In the genomic region with DNA sequence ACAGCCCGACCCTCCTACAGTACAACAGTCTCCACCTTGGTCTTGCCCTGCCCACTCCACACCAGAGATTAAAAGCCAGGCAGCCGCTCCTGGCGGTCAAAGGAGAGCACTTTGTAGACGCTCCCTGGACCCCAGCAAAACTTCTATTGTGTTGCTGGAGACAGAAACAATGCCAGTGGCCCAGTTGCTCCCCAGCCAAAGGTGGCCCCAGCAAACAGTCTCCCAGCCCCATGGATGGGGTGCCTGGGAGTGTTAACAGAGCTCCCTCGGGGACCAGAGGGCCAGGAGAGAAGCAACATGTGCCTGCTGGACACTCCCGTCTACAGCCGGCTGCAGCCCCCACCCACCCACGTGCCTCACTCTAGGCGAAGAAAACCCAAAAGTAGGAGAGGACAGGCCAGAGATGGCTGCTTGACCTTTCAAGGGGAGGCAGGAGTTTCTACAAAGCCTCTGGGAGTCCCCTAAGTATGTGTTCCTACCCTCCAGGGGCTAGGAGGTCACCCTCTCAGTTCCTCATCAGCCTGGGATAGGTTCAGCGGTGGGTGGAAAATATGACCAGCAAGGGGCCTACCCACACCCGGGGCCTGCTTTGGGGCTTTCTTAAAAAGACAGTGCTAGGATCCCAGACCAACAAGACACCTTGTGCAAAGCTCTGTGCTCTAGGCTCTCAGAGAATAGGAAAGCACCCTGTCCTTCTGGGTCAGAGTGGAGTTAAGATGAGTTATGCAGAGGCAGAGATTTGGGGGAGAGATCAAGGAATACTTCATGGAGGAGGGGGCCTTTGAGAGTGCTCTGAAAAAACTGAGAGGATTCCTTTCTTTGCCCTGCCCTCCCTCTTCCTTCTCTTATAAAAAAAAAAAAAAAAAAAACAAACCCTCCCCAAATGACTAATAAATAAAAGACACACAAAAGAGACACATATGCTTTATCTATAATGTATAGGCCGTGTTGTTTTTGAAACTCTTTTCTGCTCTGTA, we compare ENCODE assay signal across 8 cellular contexts. TPM values are rescaled to one million over a fixed set of nuclear protein-coding genes. Genes with fewer than 3 reads are reported as not detected.
DNase-seq lines count a peak whose midpoint lies in the region; ATAC-seq, FAIRE-seq and TF ChIP-seq lines count a peak whose summit lies in the region.

No MANE protein-coding gene starts in this region.

- H3K4me1 ChIP-seq in HepG2 (ENCODE audit: insufficient read depth, low read length), result peaks cover 16% of the 10 kb centered on the region
- peaks cover 0 to 23% (median 8%) of the 10 kb centered on the region in 4 donors for H3K4me1 ChIP-seq in right lobe of liver
- peaks cover 3% of the 10 kb centered on the region for H3K4me1 ChIP-seq in NT2/D1 (ENCODE audit: insufficient read depth, insufficient read length)
- H3K4me1 ChIP-seq in K562 (replicated peaks in 1 of 2; ENCODE audit: control insufficient read depth in 2 of 2, insufficient read depth in 2 of 2, low read length in 2 of 2), result peaks cover 8 to 18% of the 10 kb centered on the region in 2 experiments; a peak in 4 of 5 replicates

- H3K27me3 ChIP-seq in HepG2 (ENCODE audit: control insufficient read depth in 1 of 2, insufficient read depth in 2 of 2, low read length in 2 of 2) (peaks cover 2 to 15% of the 10 kb centered on the region in 2 experiments; a peak in 3 of 5 replicates), right lobe of liver (no peaks in the 10 kb centered on the region), NT2/D1 (ENCODE audit: insufficient read depth, insufficient read length) (no peaks in the 10 kb centered on the region), K562 (ENCODE audit: control insufficient read depth in 2 of 2, insufficient read depth in 2 of 2, low read length in 2 of 2) (no peaks in the 10 kb centered on the region)

- no peak for TF ChIP-seq POLR2A in HepG2 (IDR thresholded peaks at IDR 0.05; ENCODE audit: insufficient read depth in 1 of 2, low read depth in 2 of 2, low read length in 2 of 2)
- no peak for TF ChIP-seq POLR2A in right lobe of liver (IDR thresholded peaks at IDR 0.05)
- no peak for TF ChIP-seq POLR2A in K562 (conservative IDR thresholded peaks at IDR 0.05)

- no peak overlapping the region for H2AFZ ChIP-seq in HepG2 (ENCODE audit: low read length)
- H2AFZ ChIP-seq in K562 (ENCODE audit: low read depth, low read length), result peak overlapping the region; percentile 79

- no peak overlapping the region for H3K4me2 ChIP-seq in HepG2 (ENCODE audit: low read depth, low read length)
- peak overlapping the region; percentile 2; the same call in 1 of the 2 replicates for H3K4me2 ChIP-seq in K562 (ENCODE audit: insufficient read depth, low read length)

- CTCF ChIA-PET in HepG2 (lab: Yijun Ruan, JAX; ENCODE audit: low intra/inter-chr PET ratio, low total read pairs) (no interaction called here), K562 (lab: Yijun Ruan, JAX; ENCODE audit: low intra/inter-chr PET ratio) (no interaction called here)

- TF ChIP-seq CTCF in HepG2 (CRISPR knock-in tag; IDR thresholded peaks at IDR 0.05), result no peak
- TF ChIP-seq CTCF in right lobe of liver (IDR thresholded peaks at IDR 0.05), result no peak
- TF ChIP-seq CTCF in K562 (IDR thresholded peaks at IDR 0.05 in 2 of 3, conservative IDR thresholded peaks at IDR 0.05 in 1 of 3; ENCODE audit: insufficient read depth in 2 of 3, low read depth in 1 of 3, low read length in 3 of 3), result no peak

- POLR2A ChIA-PET in HepG2 (lab: Yijun Ruan, JAX) (no interaction called here), K562 (lab: Yijun Ruan, JAX) (no interaction called here)

- H3K27ac ChIP-seq in HepG2 (ENCODE audit: extremely low read length, insufficient read depth, low read length) (no peak overlapping the region), right lobe of liver (no peak overlapping the region), K562 (ENCODE audit: extremely low read depth, low read depth, low read length) (no peak overlapping the region)

- H3K9me3 ChIP-seq in HepG2 (ENCODE audit: low read length), result no peaks in the 10 kb centered on the region
- no peaks in the 10 kb centered on the region for H3K9me3 ChIP-seq in right lobe of liver
- H3K9me3 ChIP-seq in NT2/D1 (ENCODE audit: insufficient read depth, low read length), result no peaks in the 10 kb centered on the region
- H3K9me3 ChIP-seq in K562 (replicated peaks; ENCODE audit: control insufficient read depth, insufficient read depth, low read depth, low read length), result no peaks in the 10 kb centered on the region

- H3K79me2 ChIP-seq in HepG2 (ENCODE audit: insufficient read depth, low read length), result no peaks in the 10 kb centered on the region
- no peaks in the 10 kb centered on the region for H3K79me2 ChIP-seq in K562 (ENCODE audit: control insufficient read depth, insufficient read depth, low read length)

- 6% methylated on average over 12 of the region's 12 CpGs for WGBS in HepG2 (ENCODE audit: low lambda C conversion rate)
- 59% methylated on average over 5 of the region's 12 CpGs for WGBS in right lobe of liver (ENCODE audit: insufficient coverage, low coverage, low lambda C conversion rate, missing lambda C conversion rate)
- WGBS in K562 (ENCODE audit: insufficient coverage, low coverage, missing lambda C conversion rate), result 13% methylated on average over 12 of the region's 12 CpGs

- BruUV-seq in HepG2 (replicated peaks; lab: Mats Ljungman, UMichigan) (no TSS peak), K562 (replicated peaks; lab: Mats Ljungman, UMichigan) (TSS peak; percentile 52)

- no peaks in the 10 kb centered on the region for H3K9me1 ChIP-seq in K562 (ENCODE audit: control insufficient read depth, insufficient read depth, low read length)

- TF ChIP-seq EP300 in HepG2 (IDR thresholded peaks at IDR 0.05; ENCODE audit: low read depth in 2 of 2, low read length in 2 of 2) (no peak), HepG2 (CRISPR knock-in tag; IDR thresholded peaks at IDR 0.05; ENCODE audit: borderline replicate concordance) (no peak), K562 (IDR thresholded peaks at IDR 0.05; ENCODE audit: low read length) (no peak)

- intact Hi-C loops in HepG2 (cut with micrococcal nuclease; ENCODE audit: unreplicated experiment), result no loop called here
- intact Hi-C loops in right lobe of liver (cut with DNase I), result no loop called here
- intact Hi-C loops in K562 (cut with micrococcal nuclease), result no loop called here

- in situ Hi-C loops in HepG2 (cut with HindIII; ENCODE audit: extremely low pct_ligation_motif_present, low pct_unique_long_range_greater_than_20kb) (no loop called here), K562 (cut with MboI) (no loop called here)

- H3K9ac ChIP-seq in HepG2 (ENCODE audit: insufficient read depth, low read depth, low read length) (no peak overlapping the region), NT2/D1 (ENCODE audit: insufficient read length, low read depth) (peak overlapping the region; percentile 44), K562 (ENCODE audit: insufficient read depth in 1 of 2, low read depth in 2 of 2, low read length in 2 of 2) (peak overlapping the region in 1 of 2 experiments; percentile 81; a peak in 2 of 4 replicates)

- FAIRE-seq in HepG2 (lab: Jason Lieb, UNC), result no peak
- FAIRE-seq in K562 (lab: Jason Lieb, UNC), result no peak

- H3K36me3 ChIP-seq in HepG2 (replicated peaks in 1 of 2; ENCODE audit: control insufficient read depth in 1 of 2, insufficient read depth in 2 of 2, low read length in 2 of 2) (no peaks in the 10 kb centered on the region), right lobe of liver (no peaks in the 10 kb centered on the region), NT2/D1 (ENCODE audit: insufficient read depth, insufficient read length, low read length) (no peaks in the 10 kb centered on the region), K562 (ENCODE audit: control insufficient read depth, insufficient read depth, low read length) (peaks cover 2% of the 10 kb centered on the region; the same call in 1 of the 3 replicates)

- ATAC-seq in HepG2, result peak; percentile 33
- no peak for ATAC-seq in right lobe of liver
- peak; percentile 95 for ATAC-seq in HG02870 (IDR thresholded peaks at IDR 0.05; ENCODE audit: unreplicated experiment)
- ATAC-seq in K562, result peak; percentile 76

- DNase-seq in HepG2 (ENCODE audit: low spot score) (no peak), right lobe of liver (no peak), NT2/D1 (ENCODE audit: low read depth, low spot score) (no peak), K562 (ENCODE audit: extremely low read depth in 1 of 4, low spot score in 3 of 4) (peak in 2 of 4 experiments; percentile 26 to 46), Ammon's horn (ENCODE audit: low spot score) (no peak), NCI-H446 treated with DMSO at 0.1 percent for 48 hours (lab: John Stamatoyannopoulos, UW) (no peak)
- DNase-seq in stimulated activated CD8-positive, alpha-beta memory T cell treated with anti-CD3 and anti-CD28 coated beads, Interleukin-15, amount 100 ng/mL, for 48 hours (ENCODE audit: low read depth in 2 of 2), result peak; percentile 73 to 84

- H4K20me1 ChIP-seq in HepG2 (ENCODE audit: insufficient read depth, low read length) (no peaks in the 10 kb centered on the region), K562 (replicated peaks; ENCODE audit: control insufficient read depth, insufficient read depth, low read length) (no peaks in the 10 kb centered on the region)

- TF ChIP-seq RAD21 in HepG2 (CRISPR knock-in tag; IDR thresholded peaks at IDR 0.05), result no peak
- TF ChIP-seq RAD21 in K562 (CRISPR knock-in tag; conservative IDR thresholded peaks at IDR 0.05 in 1 of 2, IDR thresholded peaks at IDR 0.05 in 1 of 2), result no peak

- no peak overlapping the region for H3K4me3 ChIP-seq in HepG2 (replicated peaks in 1 of 3; ENCODE audit: insufficient read depth in 1 of 3, low read depth in 2 of 3, low read length in 3 of 3)
- no peak overlapping the region for H3K4me3 ChIP-seq in right lobe of liver
- H3K4me3 ChIP-seq in NT2/D1 (ENCODE audit: insufficient read length, low read depth), result no peak overlapping the region
- H3K4me3 ChIP-seq in K562, result no peak overlapping the region

RNA-seq across cellular contexts. Expression of gene PREX1, which starts 19.0 kb away (rescaled TPM):
- total RNA-seq in HepG2 (2016; rRNA removed; fragmentation: Illumina TruSeq; extraction: Trizol) (0.02 and 0.06 TPM in 2 replicates), right lobe of liver (10 to 100 TPM in 2 of 6 experiments, 1 to 10 TPM in 4; 4.4 to 11.1 (median 8.7) TPM), K562 (2014; rRNA removed) (5.4 and 9.3 TPM in 2 replicates), K562 (2014; rRNA removed; fragmentation: Illumina TruSeq; extraction: Trizol) (3.3 and 5.1 TPM in 2 replicates), K562 (2015; rRNA removed; fragmentation: Illumina TruSeq; extraction: Trizol) (4.7 and 4.8 TPM in 2 replicates), K562 (2021) (9.0 and 10.4 TPM in 2 replicates)
- under 0.01 TPM in 1 of 2 replicates, not detected in the other for total RNA-seq in HepG2 (2016; cell fraction: cytosol; rRNA removed; fragmentation: Illumina TruSeq; extraction: Trizol; ENCODE audit: low read depth)
- 0.02 TPM in 1 of 2 replicates, not detected in the other for total RNA-seq in HepG2 (2016; cell fraction: insoluble cytoplasmic fraction; rRNA removed; fragmentation: Illumina TruSeq; extraction: Trizol)
- total RNA-seq in HepG2 (2016; cell fraction: membrane; rRNA removed; fragmentation: Illumina TruSeq; extraction: Trizol), result 0.03 and 0.56 TPM in 2 replicates
- total RNA-seq in HepG2 (2016; cell fraction: nucleus; rRNA removed; fragmentation: Illumina TruSeq; extraction: Trizol), result not detected in 2 replicates
- polyA plus RNA-seq in HepG2 (2011; rRNA removed) (0.04 and 0.05 TPM in 2 replicates), K562 (2011; rRNA removed) (1.8 and 4.9 TPM in 2 replicates), K562 (2014; fragmentation: Illumina TruSeq; extraction: Trizol) (5.5 and 6.1 TPM in 2 replicates), K562 (2014; fragmentation: Nextera tagmentation; extraction: Ambion mirVana) (1 to 10 TPM in 1 of 2 experiments, under 1 TPM in 1; 0.37 to 1.6 TPM), K562 (2014; rRNA removed) (4.2 and 4.4 TPM in 2 replicates)
- 0.03 and 0.07 TPM in 2 replicates for polyA plus RNA-seq in HepG2 (2011; cell fraction: cytosol; rRNA removed)
- polyA plus RNA-seq in HepG2 (2011; cell fraction: nucleus; rRNA removed), result 0.17 and 0.19 TPM in 2 replicates
- polyA plus RNA-seq in HepG2 (2012), result 0.03 and 0.05 TPM in 2 replicates
- polyA plus RNA-seq in HepG2 (2016; cell fraction: cytosol; fragmentation: Illumina TruSeq; extraction: Trizol; ENCODE audit: low read depth), result 0.02 TPM in 1 of 2 replicates, not detected in the other
- not detected in 2 replicates for polyA plus RNA-seq in HepG2 (2016; cell fraction: insoluble cytoplasmic fraction; fragmentation: Illumina TruSeq; extraction: Trizol; ENCODE audit: low read depth)
- polyA plus RNA-seq in HepG2 (2016; cell fraction: membrane; fragmentation: Illumina TruSeq; extraction: Trizol; ENCODE audit: low read depth), result not detected in 2 replicates
- polyA plus RNA-seq in HepG2 (2016; cell fraction: nucleus; fragmentation: Illumina TruSeq; extraction: Trizol; ENCODE audit: insufficient read depth, low read depth), result not detected in 2 replicates
- polyA minus RNA-seq in HepG2 (2011; rRNA and poly(A)+ RNA removed; ENCODE audit: low replicate concordance), result 0.08 and 15.2 TPM in 2 replicates
- polyA minus RNA-seq in HepG2 (2011; cell fraction: cytosol; rRNA and poly(A)+ RNA removed), result 0.20 and 0.44 TPM in 2 replicates
- 0.12 and 0.13 TPM in 2 replicates for polyA minus RNA-seq in HepG2 (2011; cell fraction: nucleus; rRNA and poly(A)+ RNA removed)
- 7.3 and 17.0 TPM in 2 replicates for total RNA-seq in K562 (2011; cell fraction: chromatin; rRNA removed; ENCODE audit: low replicate concordance)
- total RNA-seq in K562 (2011; cell fraction: nucleolus; rRNA removed), result 5.9 and 8.0 TPM in 2 replicates
- 7.9 and 9.6 TPM in 2 replicates for total RNA-seq in K562 (2011; cell fraction: nucleoplasm; rRNA removed)
- polyA plus RNA-seq in K562 (2011; cell fraction: cytosol; rRNA removed), result 2.5 and 2.6 TPM in 2 replicates
- polyA plus RNA-seq in K562 (2011; cell fraction: nucleus; rRNA removed), result 5.3 and 7.3 TPM in 2 replicates
- polyA plus RNA-seq in K562 (2012), result 5.7 and 10.6 TPM in 2 replicates
- 3.3 and 4.7 TPM in 2 replicates for polyA minus RNA-seq in K562 (2011; rRNA and poly(A)+ RNA removed)
- polyA minus RNA-seq in K562 (2011; cell fraction: cytosol; rRNA and poly(A)+ RNA removed), result 1.6 and 4.8 TPM in 2 replicates
- polyA minus RNA-seq in K562 (2011; cell fraction: nucleus; rRNA and poly(A)+ RNA removed), result 2.7 and 8.8 TPM in 2 replicates

Comparison
In these comparisons a context has a peak if more than half of its experiments do, and no peak if none do; other contexts are left out.
1. ATAC-seq: peak in HepG2 (single experiment), HG02870 (single experiment) and K562 (single experiment); none in right lobe of liver (0 of 4).
2. DNase-seq: peak in stimulated activated CD8-positive, alpha-beta memory T cell treated with anti-CD3 and anti-CD28 coated beads, Interleukin-15, amount 100 ng/mL, for 48 hours (2 of 2); none in HepG2 (single experiment), right lobe of liver (0 of 3), NT2/D1 (single experiment), Ammon's horn (single experiment) and NCI-H446 treated with DMSO at 0.1 percent for 48 hours (single experiment).
3. Of the 241 proteins assayed by ChIP-seq in both HepG2 and K562: peak only in HepG2: none; only in K562: BHLHE40, FOSL1, MAX, SOX6, ZBTB33, ZFP36 and 1 more; in both: none; in neither: 229; mixed calls (peak in some experiments, not most) for 5.